Comparison of ENCODE assay signal across 2 cellular contexts in the genomic region with DNA sequence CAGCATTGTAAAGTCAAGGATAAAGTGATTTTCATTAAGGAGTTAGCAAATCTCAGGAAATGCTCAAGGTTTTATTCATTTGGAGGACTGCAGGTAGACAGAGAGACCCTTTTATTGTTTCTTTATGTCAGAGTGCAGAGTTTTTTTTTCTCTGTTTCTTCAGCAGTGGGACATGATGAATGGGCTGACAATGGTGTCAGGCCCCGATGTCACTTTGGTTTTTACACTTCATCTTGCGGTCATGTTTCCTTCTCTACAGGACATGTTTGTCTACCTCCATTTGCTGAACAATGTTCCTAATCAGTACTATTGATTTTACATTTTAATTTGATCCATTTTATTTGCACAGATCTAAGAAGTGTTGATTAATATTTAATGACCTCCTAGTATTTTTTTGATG. TPM values are rescaled to one million over a fixed set of nuclear protein-coding genes. Genes with fewer than 3 reads are reported as not detected.
"Had no signal": no experiment of that assay in that cellular context is flagged by ENCODE, and none has a peak within 500 bp of the region (broad histone marks: within the 10 kb centered on the region; RNA-seq: fewer than 3 reads in every experiment).

No MANE protein-coding gene starts in this region.

RNA-seq across cellular contexts. Expression of gene PPIAL4A, which starts 31.4 kb away (rescaled TPM):
- total RNA-seq: G401, GM12878 had no signal
- polyA plus RNA-seq: GM12878 had no signal
